ENCODE assay signal across 1 cellular context in genomic region chr3:72887378-72887722, GRCh38.
TF ChIP-seq lines count a peak whose summit lies in the region.

No MANE protein-coding gene starts in this region.

TF ChIP-seq in HepG2, 621 proteins besides CTCF, POLR2A, EP300 and RAD21:
- TF ChIP-seq ZNF83 (CRISPR knock-in tag; IDR thresholded peaks at IDR 0.05; ENCODE audit: borderline replicate concordance) (no peak), PREB (CRISPR knock-in tag; IDR thresholded peaks at IDR 0.05) (no peak), PHF5A (CRISPR knock-in tag; IDR thresholded peaks at IDR 0.05; ENCODE audit: low read depth, unreplicated experiment) (no peak), ZNF33A (CRISPR knock-in tag; IDR thresholded peaks at IDR 0.05; ENCODE audit: borderline replicate concordance) (no peak), ZNF704 (CRISPR knock-in tag; IDR thresholded peaks at IDR 0.05; ENCODE audit: borderline replicate concordance) (no peak), ZNF431 (CRISPR knock-in tag; IDR thresholded peaks at IDR 0.05; ENCODE audit: borderline replicate concordance, low read depth) (no peak), BCL6 (CRISPR knock-in tag; IDR thresholded peaks at IDR 0.05) (no peak), YY1 (IDR thresholded peaks at IDR 0.05; ENCODE audit: insufficient read depth, insufficient replicate concordance, low read depth, low read length) (no peak), ZBTB20 (CRISPR knock-in tag; IDR thresholded peaks at IDR 0.05; ENCODE audit: borderline replicate concordance, low read depth) (no peak), ZNF784 (CRISPR knock-in tag; IDR thresholded peaks at IDR 0.05; ENCODE audit: borderline replicate concordance) (no peak), GATAD1 (CRISPR knock-in tag; IDR thresholded peaks at IDR 0.05) (no peak), ZNF768 (CRISPR knock-in tag; IDR thresholded peaks at IDR 0.05) (no peak), KDM3A (CRISPR knock-in tag; IDR thresholded peaks at IDR 0.05; ENCODE audit: low read depth) (no peak), HNF4A (CRISPR knock-in tag; IDR thresholded peaks at IDR 0.05) (no peak), DPF2 (CRISPR knock-in tag; IDR thresholded peaks at IDR 0.05; ENCODE audit: borderline replicate concordance, low read depth) (no peak), PLSCR1 (CRISPR knock-in tag; IDR thresholded peaks at IDR 0.05; ENCODE audit: borderline replicate concordance) (no peak), IRF9 (CRISPR knock-in tag; IDR thresholded peaks at IDR 0.05; ENCODE audit: borderline replicate concordance) (no peak), CBFB (CRISPR knock-in tag; IDR thresholded peaks at IDR 0.05) (no peak)
TF ChIP-seq in HepG2: peak in this region for 0.
